Comparison of ENCODE assay signal across 28 cellular contexts in genomic region chr21:29684106-29684505, GRCh38.
"Had no signal": no experiment of that assay in that cellular context is flagged by ENCODE, and none has a peak within 500 bp of the region (broad histone marks: within the 10 kb centered on the region; RNA-seq: fewer than 3 reads in every experiment).

No MANE protein-coding gene starts in this region.

- ATAC-seq: effector memory CD8-positive, alpha-beta T cell; esophagus mucosa; foreskin keratinocyte; gastrocnemius medialis; gastroesophageal sphincter; heart left ventricle; heart right ventricle had no signal

- H3K9me3 ChIP-seq: colonic mucosa, esophagus muscularis mucosa, esophagus squamous epithelium, gastrocnemius medialis, heart left ventricle had no signal

- H3K4me3 ChIP-seq: colonic mucosa, coronary artery, dorsolateral prefrontal cortex, esophagus muscularis mucosa, esophagus squamous epithelium, gastrocnemius medialis, gastroesophageal sphincter, heart left ventricle, heart right ventricle had no signal

- FAIRE-seq: colon, endometrium, endothelial cell of umbilical vein, frontal cortex had no signal

- H3K27me3 ChIP-seq: colonic mucosa, dorsolateral prefrontal cortex, esophagus muscularis mucosa, esophagus squamous epithelium, foreskin keratinocyte, gastrocnemius medialis, gastroesophageal sphincter, heart left ventricle, heart right ventricle had no signal

- H3K36me3 ChIP-seq: colonic mucosa, esophagus muscularis mucosa, esophagus squamous epithelium, gastrocnemius medialis, gastroesophageal sphincter, heart left ventricle, heart right ventricle had no signal

- H3K27ac ChIP-seq: colonic mucosa, coronary artery, dorsolateral prefrontal cortex, epithelial cell of prostate, esophagus muscularis mucosa, esophagus squamous epithelium, foreskin keratinocyte, gastrocnemius medialis, gastroesophageal sphincter, heart left ventricle, heart right ventricle had no signal

- DNase-seq: colonic mucosa; cortex of kidney; dermis blood vessel endothelial cell; dorsolateral prefrontal cortex; effector CD4-positive, alpha-beta T cell; effector CD8-positive, alpha-beta T cell; effector memory CD4-positive, alpha-beta T cell; effector memory CD8-positive, alpha-beta T cell; endodermal cell; erythroblast; esophagus squamous epithelium; foreskin fibroblast; foreskin keratinocyte; foreskin melanocyte; gastrocnemius medialis; glutamatergic neuron; head of caudate nucleus; heart left ventricle; heart right ventricle had no signal

- H3K4me1 ChIP-seq: colonic mucosa, esophagus muscularis mucosa, esophagus squamous epithelium, foreskin keratinocyte, gastrocnemius medialis, gastroesophageal sphincter, heart left ventricle, heart right ventricle had no signal
